Comparison of ENCODE assay signal across 8 cellular contexts in the genomic region with DNA sequence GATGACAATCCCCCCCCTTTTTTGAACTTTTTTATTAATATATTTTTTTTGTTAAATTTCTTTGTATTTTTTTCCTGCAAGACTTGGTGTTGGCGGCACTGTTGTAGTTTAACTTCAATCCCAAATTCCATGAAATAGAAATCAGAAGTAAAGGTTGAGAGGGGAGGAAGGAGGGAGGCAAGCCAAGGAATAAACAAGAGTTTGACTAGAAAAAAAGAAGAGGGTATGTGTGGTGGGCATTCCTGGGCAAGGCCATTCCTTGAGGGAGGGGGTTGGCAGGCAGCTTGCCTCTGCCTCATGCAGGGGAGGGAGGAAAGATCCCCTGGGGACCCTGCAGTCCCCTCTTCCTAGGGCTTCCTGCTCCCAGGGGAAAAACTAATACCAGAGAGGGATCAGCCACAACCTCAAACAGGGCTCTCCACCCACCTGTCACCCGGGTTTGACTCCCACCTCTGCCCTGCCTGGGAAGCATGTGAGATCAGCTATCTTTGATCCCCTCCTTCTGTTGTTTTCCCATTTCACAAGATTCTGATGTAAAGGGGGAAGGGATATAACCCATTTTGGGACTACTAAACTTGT. TPM values are rescaled to one million over a fixed set of nuclear protein-coding genes. Genes with fewer than 3 reads are reported as not detected.
DNase-seq lines count a peak whose midpoint lies in the region; ATAC-seq and TF ChIP-seq lines count a peak whose summit lies in the region.

No MANE protein-coding gene starts in this region.

- H3K9ac ChIP-seq in BLaER1 (peak overlapping the region; percentile 77), Karpas-422 (ENCODE audit: low read length) (peak overlapping the region; percentile 87)

- no peaks in the 10 kb centered on the region for H3K9me3 ChIP-seq in BLaER1
- H3K9me3 ChIP-seq in Karpas-422 (ENCODE audit: low read length) = no peaks in the 10 kb centered on the region

- peaks cover 40% of the 10 kb centered on the region for H3K4me1 Mint-ChIP-seq in nephron

- no peaks in the 10 kb centered on the region for H3K9me2 ChIP-seq in Karpas-422 (replicated peaks; ENCODE audit: insufficient read depth, low read length)

- in situ Hi-C loops in brain microvascular endothelial cell (cut with HindIII; ENCODE audit: low pct_ligation_motif_present, low sequenced_read_pairs) = no loop called here

- H3K27ac ChIP-seq in BLaER1 = peak overlapping the region; percentile 78
- H3K27ac ChIP-seq in Karpas-422 (ENCODE audit: low read length) = peak overlapping the region; percentile 67
- H3K27ac ChIP-seq in cingulate gyrus (ENCODE audit: low read depth, low read length) = peak overlapping the region; percentile 91
- H3K27ac ChIP-seq in brain microvascular endothelial cell = no peak overlapping the region

- no peaks in the 10 kb centered on the region for H3K9me3 Mint-ChIP-seq in nephron

- H3K36me3 Mint-ChIP-seq in nephron (ENCODE audit: low read depth) = peaks cover 14% of the 10 kb centered on the region

- H3K27ac Mint-ChIP-seq in nephron = peak overlapping the region; percentile 86 to 98 (median 94)

- H3K79me2 ChIP-seq in Karpas-422 (ENCODE audit: low read length) = peaks cover 23% of the 10 kb centered on the region

- DNase-seq in Karpas-422 (peak; percentile 56), brain microvascular endothelial cell (no peak)
- DNase-seq in stimulated activated naive CD4-positive, alpha-beta T cell (lab: John Stamatoyannopoulos, UW) = no peak

- H4K20me1 ChIP-seq in BLaER1 (peaks cover 16% of the 10 kb centered on the region), Karpas-422 (ENCODE audit: insufficient read depth, low read depth, low read length) (no peaks in the 10 kb centered on the region)

- no peak overlapping the region for H2AFZ ChIP-seq in Karpas-422 (ENCODE audit: low read length)

- peak overlapping the region; percentile 95 to 99 (median 99) for H3K4me3 Mint-ChIP-seq in nephron

- H3K4me1 ChIP-seq in BLaER1 (peaks cover 61% of the 10 kb centered on the region), Karpas-422 (ENCODE audit: low read length) (peaks cover 34% of the 10 kb centered on the region)

- H3K27me3 ChIP-seq in BLaER1 = no peaks in the 10 kb centered on the region
- H3K27me3 ChIP-seq in Karpas-422 (ENCODE audit: low read length) = no peaks in the 10 kb centered on the region
- H3K27me3 ChIP-seq in brain microvascular endothelial cell (replicated peaks) = no peaks in the 10 kb centered on the region

- H3K36me3 ChIP-seq in BLaER1 (peaks cover 34% of the 10 kb centered on the region), Karpas-422 (ENCODE audit: insufficient read depth, low read length) (peaks cover 14% of the 10 kb centered on the region; the same call in 1 of the 2 replicates), brain microvascular endothelial cell (replicated peaks) (no peaks in the 10 kb centered on the region)

- peak overlapping the region; percentile 74 for H3K4me3 ChIP-seq in BLaER1
- H3K4me3 ChIP-seq in Karpas-422 (ENCODE audit: low read length) = peak overlapping the region; percentile 88
- H3K4me3 ChIP-seq in brain microvascular endothelial cell (ENCODE audit: low read depth, low read length) = no peak overlapping the region

- no peak for ATAC-seq in GM21390 (IDR thresholded peaks at IDR 0.05; ENCODE audit: unreplicated experiment)
- ATAC-seq in HG02623 (IDR thresholded peaks at IDR 0.05; ENCODE audit: unreplicated experiment) = no peak

- TF ChIP-seq CTCF in nephron (IDR thresholded peaks at IDR 0.05; ENCODE audit: unreplicated experiment in 3 of 3) = no peak
- TF ChIP-seq CTCF in brain microvascular endothelial cell (IDR thresholded peaks at IDR 0.05; ENCODE audit: low read depth, low read length, missing control alignments) = no peak

- peak overlapping the region; percentile 95 for H3K4me2 ChIP-seq in BLaER1
- H3K4me2 ChIP-seq in Karpas-422 (ENCODE audit: low read depth, low read length, poor library complexity, severe bottlenecking) = peak overlapping the region; percentile 92

- peaks cover 15% of the 10 kb centered on the region for H3K27me3 Mint-ChIP-seq in nephron (ENCODE audit: low read depth)

RNA-seq across cellular contexts. Expression of a gene that starts 0.5 kb away (rescaled TPM):
- 207 and 248 TPM in 2 replicates for total RNA-seq in Karpas-422 (2014; rRNA removed; shearing (Covaris generic); ENCODE audit: low replicate concordance)

RNA-seq across cellular contexts. Expression of a gene that starts 10.5 kb away (rescaled TPM):
- total RNA-seq in Karpas-422 (2014; rRNA removed; shearing (Covaris generic); ENCODE audit: low replicate concordance) = 0.29 TPM in 1 of 2 replicates, not detected in the other

RNA-seq across cellular contexts. Expression of a gene that starts 12.0 kb away (rescaled TPM):
- total RNA-seq in Karpas-422 (2014; rRNA removed; shearing (Covaris generic); ENCODE audit: low replicate concordance) = 16.2 and 57.5 TPM in 2 replicates

RNA-seq across cellular contexts. Expression of a gene that starts 16.5 kb away (rescaled TPM):
- 0.07 and 0.32 TPM in 2 replicates for total RNA-seq in Karpas-422 (2014; rRNA removed; shearing (Covaris generic); ENCODE audit: low replicate concordance)
